17 cellular contexts compared by ENCODE assay signal in the genomic region with DNA sequence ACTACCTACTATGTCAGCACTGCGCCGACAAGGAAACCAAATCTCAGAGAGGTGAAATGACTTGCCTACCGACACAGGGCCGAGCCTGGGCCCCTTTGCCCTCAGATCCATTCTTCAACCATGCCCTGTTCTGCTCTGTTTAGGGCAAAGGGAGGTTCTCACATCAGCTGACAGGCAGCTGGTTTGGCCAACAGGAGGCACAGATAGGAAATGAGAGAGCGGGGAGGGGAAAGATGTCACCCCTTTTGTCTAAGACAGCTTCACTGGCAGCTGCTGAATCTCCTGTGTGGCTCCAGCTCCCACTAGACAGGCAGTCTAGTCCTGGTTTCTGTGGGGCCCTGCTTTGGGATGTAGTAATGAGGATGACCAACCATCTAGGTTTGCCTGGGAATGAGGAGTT.
A peak's percentile ranks its signal among the peaks of the same experiment; 100 is the strongest.
DNase-seq lines count a peak whose midpoint lies in the region; ATAC-seq and TF ChIP-seq lines count a peak whose summit lies in the region.
"Had no signal": no experiment of that assay in that cellular context is flagged by ENCODE, and none has a peak within 500 bp of the region (broad histone marks: within the 10 kb centered on the region; RNA-seq: fewer than 3 reads in every experiment).

No MANE protein-coding gene starts in this region.

- no peak overlapping the region for H3K4me3 Mint-ChIP-seq in stimulated activated naive CD8-positive, alpha-beta T cell treated with anti-CD3 and anti-CD28 coated beads, Interleukin-15, amount 100 ng/mL, for 72 hours
- peak overlapping the region; percentile 17 for H3K4me3 Mint-ChIP-seq in activated T-helper 17 cell treated with anti-CD3 and anti-CD28 coated beads, Interleukin-2, amount 50 U/mL, for 72 hours

- no peak for TF ChIP-seq CTCF in right atrium auricular region (IDR thresholded peaks at IDR 0.05)

- no peak overlapping the region for H3K4me3 ChIP-seq in right atrium auricular region
- H3K4me3 ChIP-seq: coronary artery, esophagus muscularis mucosa, mucosa of descending colon, thoracic aorta had no signal

- H3K36me3 Mint-ChIP-seq in activated T-helper 17 cell treated with anti-CD3 and anti-CD28 coated beads, Interleukin-2, amount 50 U/mL, for 72 hours (ENCODE audit: low read depth): no peaks in the 10 kb centered on the region

- peaks cover 17 to 48% of the 10 kb centered on the region in 2 donors for H3K9me3 Mint-ChIP-seq in stimulated activated naive CD8-positive, alpha-beta T cell treated with anti-CD3 and anti-CD28 coated beads, Interleukin-15, amount 100 ng/mL, for 72 hours
- peaks cover 8% of the 10 kb centered on the region for H3K9me3 Mint-ChIP-seq in activated T-helper 17 cell treated with anti-CD3 and anti-CD28 coated beads, Interleukin-2, amount 50 U/mL, for 72 hours

- no peak overlapping the region for H3K27ac ChIP-seq in right atrium auricular region
- H3K27ac ChIP-seq: coronary artery, esophagus muscularis mucosa, thoracic aorta had no signal

- no peak for DNase-seq in stimulated activated naive CD8-positive, alpha-beta T cell treated with anti-CD3 and anti-CD28 coated beads, Interleukin-15, amount 100 ng/mL, for 72 hours
- DNase-seq in stimulated activated naive CD8-positive, alpha-beta T cell treated with anti-CD3 and anti-CD28 coated beads, Interleukin-15, Interleukin-2, amounts not matched to agents 100 U/mL and 50 U/mL, for 24 hours: no peak
- no peak for DNase-seq in right atrium auricular region (ENCODE audit: low spot score)
- no peak for DNase-seq in NCI-H345 (lab: John Stamatoyannopoulos, UW)
- no peak for DNase-seq in stimulated activated CD8-positive, alpha-beta memory T cell treated with anti-CD3 and anti-CD28 coated beads, Interleukin-4, amount 100 ng/mL, for 48 hours
- no peak for DNase-seq in effector CD8-positive, alpha-beta T cell (lab: John Stamatoyannopoulos, UW)
- DNase-seq: aorta, DMS79 treated with DMSO at 0.1 percent for 48 hours, mucosa of descending colon, NCI-H187 treated with DMSO at 0.1 percent for 48 hours, NCI-H748 treated with DMSO at 0.1 percent for 48 hours, T1000 had no signal

- no peaks in the 10 kb centered on the region for H3K27me3 ChIP-seq in right atrium auricular region
- H3K27me3 ChIP-seq: esophagus muscularis mucosa had no signal

- no peaks in the 10 kb centered on the region for H3K27me3 Mint-ChIP-seq in stimulated activated naive CD8-positive, alpha-beta T cell treated with anti-CD3 and anti-CD28 coated beads, Interleukin-15, amount 100 ng/mL, for 72 hours
- H3K27me3 Mint-ChIP-seq in activated T-helper 17 cell treated with anti-CD3 and anti-CD28 coated beads, Interleukin-2, amount 50 U/mL, for 72 hours: no peaks in the 10 kb centered on the region

- no peaks in the 10 kb centered on the region for H3K36me3 ChIP-seq in right atrium auricular region
- H3K36me3 ChIP-seq: esophagus muscularis mucosa, thoracic aorta had no signal

- peaks cover 38% of the 10 kb centered on the region for H3K4me1 Mint-ChIP-seq in stimulated activated naive CD8-positive, alpha-beta T cell treated with anti-CD3 and anti-CD28 coated beads, Interleukin-15, amount 100 ng/mL, for 72 hours
- peaks cover 24% of the 10 kb centered on the region for H3K4me1 Mint-ChIP-seq in activated T-helper 17 cell treated with anti-CD3 and anti-CD28 coated beads, Interleukin-2, amount 50 U/mL, for 72 hours

- H3K4me1 ChIP-seq in right atrium auricular region: no peaks in the 10 kb centered on the region
- H3K4me1 ChIP-seq: esophagus muscularis mucosa had no signal

- H3K9me3 ChIP-seq in right atrium auricular region: no peaks in the 10 kb centered on the region
- H3K9me3 ChIP-seq: esophagus muscularis mucosa, mucosa of descending colon, thoracic aorta had no signal

- ATAC-seq in stimulated activated naive CD8-positive, alpha-beta T cell treated with anti-CD3 and anti-CD28 coated beads, Interleukin-15, amount 100 ng/mL, for 72 hours: peak; percentile 48
- no peak for ATAC-seq in stimulated activated naive CD8-positive, alpha-beta T cell treated with anti-CD3 and anti-CD28 coated beads, Interleukin-15, Interleukin-2, amounts not matched to agents 100 U/mL and 50 U/mL, for 24 hours
- peak; percentile 39 for ATAC-seq in HG03342 (IDR thresholded peaks at IDR 0.05; ENCODE audit: unreplicated experiment)
- no peak for ATAC-seq in activated T-helper 17 cell treated with anti-CD3 and anti-CD28 coated beads, Interleukin-2, amount 50 U/mL, for 72 hours (replicated peaks)
- ATAC-seq: mucosa of descending colon had no signal

- H3K27ac Mint-ChIP-seq in stimulated activated naive CD8-positive, alpha-beta T cell treated with anti-CD3 and anti-CD28 coated beads, Interleukin-15, amount 100 ng/mL, for 72 hours: peak overlapping the region; percentile 21 to 24
- H3K27ac Mint-ChIP-seq in activated T-helper 17 cell treated with anti-CD3 and anti-CD28 coated beads, Interleukin-2, amount 50 U/mL, for 72 hours: peak overlapping the region; percentile 78

Comparison
In these comparisons a context has a peak if more than half of its experiments do, and no peak if none do; other contexts are left out.
1. ATAC-seq: peak in stimulated activated naive CD8-positive, alpha-beta T cell treated with anti-CD3 and anti-CD28 coated beads, Interleukin-15, amount 100 ng/mL, for 72 hours (single experiment) and HG03342 (single experiment); none in stimulated activated naive CD8-positive, alpha-beta T cell treated with anti-CD3 and anti-CD28 coated beads, Interleukin-15, Interleukin-2, amounts not matched to agents 100 U/mL and 50 U/mL, for 24 hours (single experiment) and activated T-helper 17 cell treated with anti-CD3 and anti-CD28 coated beads, Interleukin-2, amount 50 U/mL, for 72 hours (single experiment).